In genomic region chr21:45600248-45600647, GRCh38 we compare ENCODE assay signal across 16 cellular contexts. TPM values are rescaled to one million over a fixed set of nuclear protein-coding genes. Genes with fewer than 3 reads are reported as not detected.
A peak's percentile ranks its signal among the peaks of the same experiment; 100 is the strongest.
DNase-seq lines count a peak whose midpoint lies in the region; ATAC-seq and TF ChIP-seq lines count a peak whose summit lies in the region.
"Had no signal": no experiment of that assay in that cellular context is flagged by ENCODE, and none has a peak within 500 bp of the region (broad histone marks: within the 10 kb centered on the region; RNA-seq: fewer than 3 reads in every experiment).

No MANE protein-coding gene starts in this region.

- no peak overlapping the region for H3K4me3 ChIP-seq in spleen

- H3K27ac ChIP-seq in spleen, result no peak overlapping the region
- H3K27ac ChIP-seq: C4-2B had no signal

- H3K9me3 ChIP-seq in T-helper 17 cell (ENCODE audit: control insufficient read depth, low read length, poor library complexity, severe bottlenecking), result no peaks in the 10 kb centered on the region
- peaks cover 0 to 44% (median 26%) of the 10 kb centered on the region in 8 donors for H3K9me3 ChIP-seq in spleen

- TF ChIP-seq POLR2A in spleen (IDR thresholded peaks at IDR 0.05), result no peak

- H3K27me3 Mint-ChIP-seq in T-helper 17 cell, result no peaks in the 10 kb centered on the region

- intact Hi-C loops in spleen (cut with DNase I; ENCODE audit: low total_unique reads), result no loop called here

- no peak overlapping the region for H3K4me3 Mint-ChIP-seq in T-helper 17 cell
- H3K4me3 Mint-ChIP-seq: CD4-positive, alpha-beta memory T cell; H9 had no signal

- no peaks in the 10 kb centered on the region for H3K36me3 ChIP-seq in spleen

- DNase-seq in activated effector memory CD4-positive, alpha-beta T cell treated with anti-CD3 and anti-CD28 coated beads, Interleukin-2, amount 50 U/mL, for 16 hours, result peak; percentile 25
- no peak for DNase-seq in activated effector memory CD4-positive, alpha-beta T cell treated with Interleukin-2 at 50 U/mL for 16 hours
- DNase-seq in T-helper 17 cell (no peak), mesenteric fat pad (ENCODE audit: low spot score) (peak; percentile 67), spleen (peak; percentile 12), C1 segment of cervical spinal cord (lab: John Stamatoyannopoulos, UW) (no peak)
- DNase-seq in activated CD8-positive, alpha-beta memory T cell treated with anti-CD3 and anti-CD28 coated beads for 24 hours, result no peak
- DNase-seq: ACHN; CD4-positive, alpha-beta memory T cell; DMS79; GOT3 had no signal

- peaks cover 9% of the 10 kb centered on the region for H3K4me1 Mint-ChIP-seq in T-helper 17 cell

- WGBS in spleen, 5 donors, result 64 to 86% (median 82%) methylated on average over 6 of the region's 6 CpGs

- peak overlapping the region; percentile 2 for H3K27ac Mint-ChIP-seq in T-helper 17 cell
- H3K27ac Mint-ChIP-seq: H9 had no signal

- ATAC-seq in T-helper 17 cell (no peak), GM21360 (IDR thresholded peaks at IDR 0.05; ENCODE audit: unreplicated experiment) (no peak)

- H3K27me3 ChIP-seq in spleen (replicated peaks in 1 of 7), result peaks cover 0 to 9% (median 0%) of the 10 kb centered on the region in 7 donors

- TF ChIP-seq CTCF in spleen (IDR thresholded peaks at IDR 0.05 in 8 of 11, conservative IDR thresholded peaks at IDR 0.05 in 3 of 11), result no peak

- H3K36me3 Mint-ChIP-seq in T-helper 17 cell (ENCODE audit: low read depth), result peaks cover 2% of the 10 kb centered on the region

- peaks cover 0 to 14% (median 6%) of the 10 kb centered on the region in 6 donors for H3K4me1 ChIP-seq in spleen

RNA-seq across cellular contexts. Expression of gene PCBP3, which starts 43.3 kb away (rescaled TPM):
- total RNA-seq in T-helper 17 cell, result 1 to 10 TPM in 1 of 2 donors, under 1 TPM in 1; 0.91 to 4.2 TPM
- 32.4 TPM for total RNA-seq in mesenteric fat pad
- 10 to 100 TPM in 6 of 7 donors, 1 to 10 TPM in 1; 5.8 to 31.6 (median 18.4) TPM for total RNA-seq in spleen
- 10 to 100 TPM in 2 of 3 donors, 1 to 10 TPM in 1; 4.2 to 16.4 (median 10.5) TPM for polyA plus RNA-seq in spleen
- total RNA-seq: A172, HT1080 had no signal

RNA-seq across cellular contexts. Expression of gene SLC19A1, which starts 58.0 kb away (rescaled TPM):
- total RNA-seq in T-helper 17 cell, result 10 to 100 TPM; 10.8 to 13.7 TPM
- 21.7 TPM for total RNA-seq in mesenteric fat pad
- 10 to 100 TPM; 21.6 to 52.8 (median 35.0) TPM for total RNA-seq in spleen
- polyA plus RNA-seq in spleen, result 10 to 100 TPM in 2 of 3 donors, 1 to 10 TPM in 1; 7.5 to 17.6 (median 13.3) TPM

Comparison
In these comparisons a context has a peak if more than half of its experiments do, and no peak if none do; other contexts are left out.
1. DNase-seq: peak in activated effector memory CD4-positive, alpha-beta T cell treated with anti-CD3 and anti-CD28 coated beads, Interleukin-2, amount 50 U/mL, for 16 hours (single experiment), mesenteric fat pad (single experiment) and spleen (single experiment); none in activated effector memory CD4-positive, alpha-beta T cell treated with Interleukin-2 at 50 U/mL for 16 hours (single experiment), T-helper 17 cell (0 of 3), C1 segment of cervical spinal cord (0 of 14) and activated CD8-positive, alpha-beta memory T cell treated with anti-CD3 and anti-CD28 coated beads for 24 hours (single experiment).